In genomic region chr9:134239939-134240338, GRCh38 we compare ENCODE assay signal across 24 cellular contexts.
"Had no signal": no experiment of that assay in that cellular context is flagged by ENCODE, and none has a peak within 500 bp of the region (broad histone marks: within the 10 kb centered on the region; RNA-seq: fewer than 3 reads in every experiment).

No MANE protein-coding gene starts in this region.

- ATAC-seq: HepG2 had no signal

- H3K4me2 ChIP-seq: PC-9 had no signal

- FAIRE-seq: HepG2 had no signal

- H3K27ac ChIP-seq: PC-9, Peyer's patch, SJSA1, SK-N-MC had no signal

- H2AFZ ChIP-seq: PC-9 had no signal

- H3K36me3 ChIP-seq: MG63, Peyer's patch, SJSA1 had no signal

- DNase-seq: IMR-90, Karpas-422, KG1, MG63, NCI-H1092 treated with DMSO at 0.1 percent for 48 hours, NCI-H1436, NCI-H187, NCI-H2029, NCI-H2081 treated with DMSO at 0.1 percent for 48 hours, NCI-H226, NCI-H446, NCI-H510A, NCI-H524 treated with DMSO at 0.1 percent for 48 hours, NCI-H69, NCI-H774, OCI-M1, PC-9, Peyer's patch, Right ventricle myocardium superior, RPMI8226, SIG-M5 had no signal

- H3K27me3 ChIP-seq: Peyer's patch had no signal

- H3K4me3 ChIP-seq: MG63, PC-9, Peyer's patch, SJSA1, SK-N-MC had no signal

- H3K9me3 ChIP-seq: MG63, Peyer's patch, SJSA1 had no signal

- H3K4me1 ChIP-seq: SJSA1 had no signal
